25 cellular contexts compared by ENCODE assay signal in genomic region chr17:37801131-37801530, GRCh38. TPM values are rescaled to one million over a fixed set of nuclear protein-coding genes. Genes with fewer than 3 reads are reported as not detected.
"Had no signal": no experiment of that assay in that cellular context is flagged by ENCODE, and none has a peak within 500 bp of the region (broad histone marks: within the 10 kb centered on the region; RNA-seq: fewer than 3 reads in every experiment).

No MANE protein-coding gene starts in this region.

- H3K4me1 ChIP-seq: Peyer's patch, SJSA1 had no signal

- H3K27me3 ChIP-seq: Peyer's patch, SJSA1 had no signal

- H3K9me3 ChIP-seq: Peyer's patch, SJSA1 had no signal

- H3K4me1 Mint-ChIP-seq: brain; central memory CD8-positive, alpha-beta T cell had no signal

- H3K36me3 ChIP-seq: Peyer's patch, SJSA1 had no signal

- H3K27ac Mint-ChIP-seq: activated CD8-positive, alpha-beta T cell treated with anti-CD3 and anti-CD28 coated beads, Interleukin-2, amount 10 ng/mL, durations not matched to agents 7 days and 5 days; activated naive CD4-positive, alpha-beta T cell treated with anti-CD3 and anti-CD28 coated beads for 36 hours; activated naive CD8-positive, alpha-beta T cell; brain; T-helper 1 cell treated with Interleukin-12 subunit alpha and Interleukin-12 subunit beta and Interleukin-4 antibody, amounts not matched to agents 30 μg/mL and 1 μg/mL, for 36 hours had no signal

- H3K4me3 ChIP-seq: Peyer's patch, SJSA1 had no signal

- DNase-seq: activated CD4-positive, alpha-beta T cell treated with anti-CD3 and anti-CD28 coated beads for 48 hours; activated CD4-positive, alpha-beta T cell treated with anti-CD3 and anti-CD28 coated beads, Interleukin-2, amount 50 U/mL, for 4 hours; activated CD4-positive, CD25-positive, alpha-beta regulatory T cell treated with anti-CD3 and anti-CD28 coated beads, Interleukin-2, amount 50 U/mL, for 72 hours; activated CD8-positive, alpha-beta memory T cell treated with anti-CD3 and anti-CD28 coated beads, Interleukin-2, amount 50 U/mL, for 48 hours; activated CD8-positive, alpha-beta T cell treated with anti-CD3 and anti-CD28 coated beads, Interleukin-2, amount 10 ng/mL, durations not matched to agents 7 days and 5 days; activated effector memory CD4-positive, alpha-beta T cell treated with Interleukin-2 at 50 U/mL for 16 hours; activated naive CD4-positive, alpha-beta T cell treated with anti-CD3 and anti-CD28 coated beads for 36 hours; activated T-cell treated with anti-CD3 and anti-CD28 coated beads, Interleukin-2, amount 50 U/mL, for 1 hour; amygdala; MM.1S; NCI-H1048; NCI-H146; NCI-H187 treated with DMSO at 0.1 percent for 48 hours; NCI-H2081 treated with DMSO at 0.1 percent for 48 hours; NCI-H446; NCI-H524; Peyer's patch; SHP77; SW 1271 had no signal

- H3K27ac ChIP-seq: Peyer's patch, SJSA1 had no signal

- H3K4me3 Mint-ChIP-seq: activated CD8-positive, alpha-beta T cell treated with anti-CD3 and anti-CD28 coated beads, Interleukin-2, amount 10 ng/mL, durations not matched to agents 7 days and 5 days; activated naive CD4-positive, alpha-beta T cell treated with anti-CD3 and anti-CD28 coated beads for 36 hours; activated naive CD8-positive, alpha-beta T cell; brain; central memory CD8-positive, alpha-beta T cell; T-helper 1 cell treated with Interleukin-12 subunit alpha and Interleukin-12 subunit beta and Interleukin-4 antibody, amounts not matched to agents 30 μg/mL and 1 μg/mL, for 36 hours had no signal

- H3K36me3 Mint-ChIP-seq: activated naive CD8-positive, alpha-beta T cell; brain had no signal

- H3K9me3 Mint-ChIP-seq: activated naive CD4-positive, alpha-beta T cell treated with anti-CD3 and anti-CD28 coated beads for 36 hours; central memory CD8-positive, alpha-beta T cell; T-helper 1 cell treated with Interleukin-12 subunit alpha and Interleukin-12 subunit beta and Interleukin-4 antibody, amounts not matched to agents 30 μg/mL and 1 μg/mL, for 36 hours had no signal

- ATAC-seq: activated CD8-positive, alpha-beta T cell treated with anti-CD3 and anti-CD28 coated beads, Interleukin-2, amount 10 ng/mL, durations not matched to agents 7 days and 5 days; SK-N-SH treated with all-trans-retinoic acid at 6 μM for 48 hours had no signal

RNA-seq across cellular contexts. Expression of gene HNF1B, which starts 56.3 kb away (rescaled TPM):
- total RNA-seq: activated CD8-positive, alpha-beta T cell treated with anti-CD3 and anti-CD28 coated beads, Interleukin-2, amount 10 ng/mL, durations not matched to agents 7 days and 5 days; activated naive CD4-positive, alpha-beta T cell treated with anti-CD3 and anti-CD28 coated beads for 36 hours; SJSA1 had no signal
